ENCODE assay signal across 10 cellular contexts in the genomic region with DNA sequence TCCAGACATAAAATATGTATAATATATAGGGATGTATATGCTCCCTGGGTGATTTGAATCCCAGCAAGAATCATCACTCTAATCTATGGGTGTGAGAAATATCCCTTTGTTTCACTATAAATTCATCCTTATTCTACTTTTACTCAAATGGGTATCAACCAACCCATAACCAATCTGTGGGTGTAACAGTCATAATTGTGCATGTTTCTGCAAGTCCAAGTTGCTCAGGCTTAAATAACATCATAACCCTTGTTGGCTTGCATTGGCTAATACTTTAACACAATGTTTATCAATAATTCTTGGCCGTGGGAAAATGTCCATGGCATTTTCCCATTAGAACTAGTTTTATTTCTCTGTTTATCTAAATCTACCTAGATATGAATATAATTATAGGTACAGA.
"Had no signal": no experiment of that assay in that cellular context is flagged by ENCODE, and none has a peak within 500 bp of the region (broad histone marks: within the 10 kb centered on the region; RNA-seq: fewer than 3 reads in every experiment).

No MANE protein-coding gene starts in this region.

- H3K4me3 ChIP-seq: GM23338, HAP-1, K562 had no signal

- FAIRE-seq: H1, HTR-8/SVneo, K562 had no signal

- DNase-seq: H7, HFFc6, IMR-90 had no signal

- H3K27ac ChIP-seq: HL-60 had no signal

- H3K4me1 ChIP-seq: HAP-1 had no signal

- ATAC-seq: GM23338, HCT116, K562 had no signal
